ENCODE assay signal across 26 cellular contexts in genomic region chr7:41445432-41445831, GRCh38.
"Had no signal": no experiment of that assay in that cellular context is flagged by ENCODE, and none has a peak within 500 bp of the region (broad histone marks: within the 10 kb centered on the region; RNA-seq: fewer than 3 reads in every experiment).

No MANE protein-coding gene starts in this region.

- H3K27ac ChIP-seq: esophagus muscularis mucosa, heart right ventricle, left ventricle myocardium inferior, parathyroid adenoma, psoas muscle, upper lobe of left lung, vagina had no signal

- H3K4me1 Mint-ChIP-seq: activated CD4-positive, alpha-beta memory T cell treated with anti-CD3 and anti-CD28 coated beads, Interleukin-2, amount 10 ng/mL, durations not matched to agents 7 days and 5 days; activated CD4-positive, alpha-beta T cell treated with anti-CD3 and anti-CD28 coated beads, Interleukin-2, amount 10 ng/mL, durations not matched to agents 7 days and 5 days; activated naive CD4-positive, alpha-beta T cell treated with anti-CD3 and anti-CD28 coated beads, Interleukin-2, amount 10 ng/mL, durations not matched to agents 7 days and 5 days; activated naive CD8-positive, alpha-beta T cell treated with anti-CD3 and anti-CD28 coated beads, Interleukin-2, amount 10 ng/mL, durations not matched to agents 7 days and 5 days; natural killer cell; T-helper 17 cell had no signal

- H3K36me3 ChIP-seq: esophagus muscularis mucosa, heart right ventricle, left ventricle myocardium inferior, upper lobe of left lung, vagina had no signal

- H3K9me3 Mint-ChIP-seq: activated CD4-positive, alpha-beta T cell treated with anti-CD3 and anti-CD28 coated beads, Interleukin-2, amount 10 ng/mL, durations not matched to agents 7 days and 5 days had no signal

- H3K36me3 Mint-ChIP-seq: activated naive CD4-positive, alpha-beta T cell treated with anti-CD3 and anti-CD28 coated beads, Interleukin-2, amount 10 ng/mL, durations not matched to agents 7 days and 5 days; activated naive CD8-positive, alpha-beta T cell treated with anti-CD3 and anti-CD28 coated beads, Interleukin-2, amount 10 ng/mL, durations not matched to agents 7 days and 5 days; natural killer cell had no signal

- H3K27ac Mint-ChIP-seq: activated CD4-positive, alpha-beta memory T cell treated with anti-CD3 and anti-CD28 coated beads, Interleukin-2, amount 10 ng/mL, durations not matched to agents 7 days and 5 days; activated CD4-positive, alpha-beta T cell treated with anti-CD3 and anti-CD28 coated beads, Interleukin-2, amount 10 ng/mL, durations not matched to agents 7 days and 5 days; activated naive CD4-positive, alpha-beta T cell treated with anti-CD3 and anti-CD28 coated beads, Interleukin-2, amount 10 ng/mL, durations not matched to agents 7 days and 5 days; activated naive CD8-positive, alpha-beta T cell treated with anti-CD3 and anti-CD28 coated beads, Interleukin-2, amount 10 ng/mL, durations not matched to agents 7 days and 5 days; activated T-cell treated with anti-CD3 and anti-CD28 coated beads, Interleukin-2, amount 50 U/mL, for 24 hours; natural killer cell; T-helper 17 cell had no signal

- H3K4me1 ChIP-seq: parathyroid adenoma, psoas muscle, upper lobe of left lung, vagina had no signal

- FAIRE-seq: islet of Langerhans had no signal

- DNase-seq: activated CD4-positive, alpha-beta memory T cell treated with anti-CD3 and anti-CD28 coated beads, Interleukin-2, amount 10 ng/mL, durations not matched to agents 7 days and 5 days; activated CD4-positive, alpha-beta T cell treated with anti-CD3 and anti-CD28 coated beads, Interleukin-2, amount 10 ng/mL, durations not matched to agents 7 days and 5 days; activated CD4-positive, CD25-positive, alpha-beta regulatory T cell treated with anti-CD3 and anti-CD28 coated beads, Interleukin-2, amount 50 U/mL, for 72 hours; activated CD8-positive, alpha-beta memory T cell treated with anti-CD3 and anti-CD28 coated beads, Interleukin-2, amount 50 U/mL, for 48 hours; activated gamma-delta T cell; activated naive CD4-positive, alpha-beta T cell treated with anti-CD3 and anti-CD28 coated beads, Interleukin-2, amount 10 ng/mL, durations not matched to agents 7 days and 5 days; activated naive CD8-positive, alpha-beta T cell treated with anti-CD3 and anti-CD28 coated beads, Interleukin-2, amount 10 ng/mL, durations not matched to agents 7 days and 5 days; activated T-cell treated with anti-CD3 and anti-CD28 coated beads, Interleukin-2, amount 50 U/mL, for 24 hours; central memory CD4-positive, alpha-beta T cell; heart right ventricle; left ventricle myocardium inferior; mesendoderm; natural killer cell; occipital lobe; psoas muscle; stimulated activated CD4-positive, alpha-beta T cell treated with anti-CD3 and anti-CD28 coated beads, Interleukin-15, amount 100 ng/mL, for 24 hours; stimulated activated CD4-positive, alpha-beta T cell treated with anti-CD3 and anti-CD28 coated beads, Interleukin-2, amount 100 ng/mL, for 24 hours; stimulated activated naive CD4-positive, alpha-beta T cell; T-helper 17 cell; T1000 had no signal

- H3K4me3 Mint-ChIP-seq: activated CD4-positive, alpha-beta memory T cell treated with anti-CD3 and anti-CD28 coated beads, Interleukin-2, amount 10 ng/mL, durations not matched to agents 7 days and 5 days; activated CD4-positive, alpha-beta T cell treated with anti-CD3 and anti-CD28 coated beads, Interleukin-2, amount 10 ng/mL, durations not matched to agents 7 days and 5 days; activated naive CD4-positive, alpha-beta T cell treated with anti-CD3 and anti-CD28 coated beads, Interleukin-2, amount 10 ng/mL, durations not matched to agents 7 days and 5 days; activated naive CD8-positive, alpha-beta T cell treated with anti-CD3 and anti-CD28 coated beads, Interleukin-2, amount 10 ng/mL, durations not matched to agents 7 days and 5 days; activated T-cell treated with anti-CD3 and anti-CD28 coated beads, Interleukin-2, amount 50 U/mL, for 24 hours; natural killer cell; T-helper 17 cell had no signal

- H3K27me3 Mint-ChIP-seq: activated CD4-positive, alpha-beta memory T cell treated with anti-CD3 and anti-CD28 coated beads, Interleukin-2, amount 10 ng/mL, durations not matched to agents 7 days and 5 days; activated CD4-positive, alpha-beta T cell treated with anti-CD3 and anti-CD28 coated beads, Interleukin-2, amount 10 ng/mL, durations not matched to agents 7 days and 5 days; activated naive CD4-positive, alpha-beta T cell treated with anti-CD3 and anti-CD28 coated beads, Interleukin-2, amount 10 ng/mL, durations not matched to agents 7 days and 5 days; activated naive CD8-positive, alpha-beta T cell treated with anti-CD3 and anti-CD28 coated beads, Interleukin-2, amount 10 ng/mL, durations not matched to agents 7 days and 5 days; activated T-cell treated with anti-CD3 and anti-CD28 coated beads, Interleukin-2, amount 50 U/mL, for 24 hours; T-helper 17 cell had no signal

- H3K4me3 ChIP-seq: esophagus muscularis mucosa, heart right ventricle, left ventricle myocardium inferior, lung, psoas muscle, upper lobe of left lung, vagina had no signal

- H2AFZ ChIP-seq: parathyroid adenoma had no signal

- H3K27me3 ChIP-seq: esophagus muscularis mucosa, heart right ventricle, upper lobe of left lung, vagina had no signal

- H3K9ac ChIP-seq: parathyroid adenoma had no signal

- H3K9me3 ChIP-seq: esophagus muscularis mucosa, heart right ventricle, left ventricle myocardium inferior, psoas muscle, upper lobe of left lung, vagina had no signal

- H3K79me2 ChIP-seq: parathyroid adenoma had no signal
